ENCODE assay signal across 9 cellular contexts in genomic region chr3:149512073-149512782, GRCh38. TPM values are rescaled to one million over a fixed set of nuclear protein-coding genes. Genes with fewer than 3 reads are reported as not detected.
DNase-seq lines count a peak whose midpoint lies in the region; ATAC-seq, FAIRE-seq and TF ChIP-seq lines count a peak whose summit lies in the region.
"Had no signal": no experiment of that assay in that cellular context is flagged by ENCODE, and none has a peak within 500 bp of the region (broad histone marks: within the 10 kb centered on the region; RNA-seq: fewer than 3 reads in every experiment).

No MANE protein-coding gene starts in this region.

- no peaks in the 10 kb centered on the region for H3K27me3 ChIP-seq in SU-DHL-6 (ENCODE audit: low read length)

- no peaks in the 10 kb centered on the region for H3K79me2 ChIP-seq in SU-DHL-6 (ENCODE audit: insufficient read depth, low read length)

- peak; percentile 72 for ATAC-seq in HG02571 (IDR thresholded peaks at IDR 0.05; ENCODE audit: unreplicated experiment)

- H3K27me3 Mint-ChIP-seq in endothelial cell (ENCODE audit: unreplicated experiment) (peaks cover 7% of the 10 kb centered on the region), mesothelial cell of epicardium (ENCODE audit: low read depth) (no peaks in the 10 kb centered on the region)

- H3K36me3 ChIP-seq in SU-DHL-6 (ENCODE audit: low read length), result no peaks in the 10 kb centered on the region

- H3K4me1 Mint-ChIP-seq in endothelial cell (ENCODE audit: unreplicated experiment) (peaks cover 16% of the 10 kb centered on the region), mesothelial cell of epicardium (peaks cover 12% of the 10 kb centered on the region)

- no peak overlapping the region for H3K4me2 ChIP-seq in SU-DHL-6 (ENCODE audit: low read depth, low read length, poor library complexity, severe bottlenecking)

- H3K4me3 Mint-ChIP-seq in endothelial cell (ENCODE audit: unreplicated experiment), result no peak overlapping the region
- no peak overlapping the region for H3K4me3 Mint-ChIP-seq in mesothelial cell of epicardium

- DNase-seq in AG08396 (ENCODE audit: low spot score) (peak; percentile 68), GM12865 (ENCODE audit: low read depth) (peak; percentile 75), NAMALWA (ENCODE audit: low spot score) (peak; percentile 70), endothelial cell (ENCODE audit: low spot score) (peak; percentile 63), mesothelial cell of epicardium (ENCODE audit: low spot score in 2 of 2, unreplicated experiment in 2 of 2) (peak in 1 of 2 experiments; percentile 64), urothelium cell line (ENCODE audit: low spot score) (peak; percentile 68)

- H3F3A ChIP-seq in SU-DHL-6 (ENCODE audit: insufficient read depth), result no peaks in the 10 kb centered on the region

- H3K27ac Mint-ChIP-seq in endothelial cell (ENCODE audit: unreplicated experiment), result no peak overlapping the region
- peak overlapping the region; percentile 36 for H3K27ac Mint-ChIP-seq in mesothelial cell of epicardium

- H3K36me3 Mint-ChIP-seq in endothelial cell (ENCODE audit: low read depth, unreplicated experiment) (no peaks in the 10 kb centered on the region), mesothelial cell of epicardium (no peaks in the 10 kb centered on the region)

- no peaks in the 10 kb centered on the region for H3K9me3 ChIP-seq in SU-DHL-6 (ENCODE audit: insufficient read depth, low read length)

- H3K9me3 Mint-ChIP-seq in endothelial cell (ENCODE audit: unreplicated experiment) (no peaks in the 10 kb centered on the region), mesothelial cell of epicardium (no peaks in the 10 kb centered on the region)

- no peak overlapping the region for H3K9ac ChIP-seq in SU-DHL-6 (ENCODE audit: low read length)

- FAIRE-seq in urothelium cell line (lab: Jason Lieb, UNC), result no peak

- no peaks in the 10 kb centered on the region for H4K20me1 ChIP-seq in SU-DHL-6 (ENCODE audit: low read depth, low read length)

- H3K4me3 ChIP-seq in GM12865 (ENCODE audit: low read depth, low read length) (no peak overlapping the region), SU-DHL-6 (ENCODE audit: insufficient read depth, low read length, poor library complexity, severe bottlenecking) (no peak overlapping the region)
- H3K4me3 ChIP-seq: skin epidermis had no signal

- no peaks in the 10 kb centered on the region for H3K9me2 ChIP-seq in SU-DHL-6 (replicated peaks; ENCODE audit: insufficient read depth, low read length)

- TF ChIP-seq CTCF in GM12865 (IDR thresholded peaks at IDR 0.05; ENCODE audit: insufficient read depth, low read depth, low read length, missing control alignments), result peak; percentile 77
- peak; percentile 65 for TF ChIP-seq CTCF in SU-DHL-6 (IDR thresholded peaks at IDR 0.05; ENCODE audit: insufficient read depth, low read length, poor library complexity, severe bottlenecking)
- peak; percentile 56 for TF ChIP-seq CTCF in endothelial cell (IDR thresholded peaks at IDR 0.05; ENCODE audit: unreplicated experiment)
- peak; percentile 58 for TF ChIP-seq CTCF in mesothelial cell of epicardium (IDR thresholded peaks at IDR 0.05; ENCODE audit: unreplicated experiment)

- H2AFZ ChIP-seq in SU-DHL-6 (ENCODE audit: low read depth, low read length, severe bottlenecking), result no peak overlapping the region

- H3K27ac ChIP-seq in SU-DHL-6 (ENCODE audit: low read depth, low read length), result no peak overlapping the region
- H3K27ac ChIP-seq: skin epidermis had no signal

RNA-seq across cellular contexts. Expression of gene TM4SF4, which starts 37.7 kb away (rescaled TPM):
- total RNA-seq in endothelial cell (ENCODE audit: unreplicated experiment) (0.67 TPM), mesothelial cell of epicardium (0.34 to 1.8 TPM (median 1.4 TPM) in 3 replicates)
